ENCODE assay signal across 10 cellular contexts in genomic region chr6:44176935-44177509, GRCh38. TPM values are rescaled to one million over a fixed set of nuclear protein-coding genes. Genes with fewer than 3 reads are reported as not detected.
DNase-seq lines count a peak whose midpoint lies in the region; ATAC-seq and TF ChIP-seq lines count a peak whose summit lies in the region.
"Had no signal": no experiment of that assay in that cellular context is flagged by ENCODE, and none has a peak within 500 bp of the region (broad histone marks: within the 10 kb centered on the region; RNA-seq: fewer than 3 reads in every experiment).

No MANE protein-coding gene starts in this region.

- H3K4me3 ChIP-seq in H7 (ENCODE audit: insufficient read depth, low read depth, low read length) = no peak overlapping the region

- H3K36me3 Mint-ChIP-seq in activated CD4-positive, alpha-beta T cell treated with anti-CD3 and anti-CD28 coated beads, Interleukin-2, amount 10 ng/mL, durations not matched to agents 24 days and 14 days (ENCODE audit: low read depth) = no peaks in the 10 kb centered on the region
- H3K36me3 Mint-ChIP-seq in activated CD4-positive, alpha-beta T cell treated with anti-CD3 and anti-CD28 coated beads, Interleukin-2, amount 10 ng/mL, durations not matched to agents 7 days and 5 days (ENCODE audit: low read depth) = no peaks in the 10 kb centered on the region
- no peaks in the 10 kb centered on the region for H3K36me3 Mint-ChIP-seq in activated B cell treated with CpG ODN at 0.5 μM for 24 hours (ENCODE audit: low read depth)

- DNase-seq in activated CD4-positive, alpha-beta T cell treated with anti-CD3 and anti-CD28 coated beads, Interleukin-2, amount 10 ng/mL, durations not matched to agents 24 days and 14 days = no peak
- no peak for DNase-seq in activated CD4-positive, alpha-beta T cell treated with anti-CD3 and anti-CD28 coated beads, Interleukin-2, amount 10 ng/mL, durations not matched to agents 7 days and 5 days
- DNase-seq in H7 = peak; percentile 36
- DNase-seq in activated B cell treated with CpG ODN at 0.5 μM for 24 hours = peak; percentile 29
- peak; percentile 3 to 4 for DNase-seq in stimulated activated CD8-positive, alpha-beta memory T cell treated with anti-CD3 and anti-CD28 coated beads, Interleukin-2, amount 100 ng/mL, for 1 hour (ENCODE audit: low read depth in 2 of 2)
- DNase-seq in G401 (ENCODE audit: low spot score) = no peak
- no peak for DNase-seq in omental fat pad (ENCODE audit: low spot score)
- DNase-seq: PC-3; stimulated activated CD4-positive, alpha-beta T cell treated with anti-CD3 and anti-CD28 coated beads, Interleukin-4, amount 100 ng/mL, for 1 hour had no signal

- H3K27me3 Mint-ChIP-seq in activated CD4-positive, alpha-beta T cell treated with anti-CD3 and anti-CD28 coated beads, Interleukin-2, amount 10 ng/mL, durations not matched to agents 24 days and 14 days = peaks cover 10% of the 10 kb centered on the region
- H3K27me3 Mint-ChIP-seq in activated CD4-positive, alpha-beta T cell treated with anti-CD3 and anti-CD28 coated beads, Interleukin-2, amount 10 ng/mL, durations not matched to agents 7 days and 5 days = no peaks in the 10 kb centered on the region
- peaks cover 3% of the 10 kb centered on the region for H3K27me3 Mint-ChIP-seq in activated B cell treated with CpG ODN at 0.5 μM for 24 hours

- no peaks in the 10 kb centered on the region for H3K27me3 ChIP-seq in H7 (ENCODE audit: control insufficient read depth, insufficient read depth, low read length)

- ATAC-seq in activated B cell treated with CpG ODN at 0.5 μM for 24 hours (ENCODE audit: low read depth) (peak; percentile 79), HG02763 (IDR thresholded peaks at IDR 0.05; ENCODE audit: unreplicated experiment) (no peak), omental fat pad (ENCODE audit: low FRiP score) (no peak)

- in situ Hi-C loops in G401 (cut with HindIII; ENCODE audit: low sequenced_read_pairs) = no loop called here

- H3K9me3 Mint-ChIP-seq in activated CD4-positive, alpha-beta T cell treated with anti-CD3 and anti-CD28 coated beads, Interleukin-2, amount 10 ng/mL, durations not matched to agents 24 days and 14 days = no peaks in the 10 kb centered on the region
- no peaks in the 10 kb centered on the region for H3K9me3 Mint-ChIP-seq in activated CD4-positive, alpha-beta T cell treated with anti-CD3 and anti-CD28 coated beads, Interleukin-2, amount 10 ng/mL, durations not matched to agents 7 days and 5 days
- H3K9me3 Mint-ChIP-seq in activated B cell treated with CpG ODN at 0.5 μM for 24 hours = no peaks in the 10 kb centered on the region

- H3K4me3 Mint-ChIP-seq in activated CD4-positive, alpha-beta T cell treated with anti-CD3 and anti-CD28 coated beads, Interleukin-2, amount 10 ng/mL, durations not matched to agents 24 days and 14 days = peak overlapping the region; percentile 14
- H3K4me3 Mint-ChIP-seq in activated CD4-positive, alpha-beta T cell treated with anti-CD3 and anti-CD28 coated beads, Interleukin-2, amount 10 ng/mL, durations not matched to agents 7 days and 5 days = no peak overlapping the region
- peak overlapping the region; percentile 38 for H3K4me3 Mint-ChIP-seq in activated B cell treated with CpG ODN at 0.5 μM for 24 hours

- no peak overlapping the region for H3K27ac Mint-ChIP-seq in activated CD4-positive, alpha-beta T cell treated with anti-CD3 and anti-CD28 coated beads, Interleukin-2, amount 10 ng/mL, durations not matched to agents 24 days and 14 days
- no peak overlapping the region for H3K27ac Mint-ChIP-seq in activated CD4-positive, alpha-beta T cell treated with anti-CD3 and anti-CD28 coated beads, Interleukin-2, amount 10 ng/mL, durations not matched to agents 7 days and 5 days
- H3K27ac Mint-ChIP-seq in activated B cell treated with CpG ODN at 0.5 μM for 24 hours = peak overlapping the region; percentile 2

- intact Hi-C loops in activated CD4-positive, alpha-beta T cell treated with anti-CD3 and anti-CD28 coated beads, Interleukin-2, amount 10 ng/mL, durations not matched to agents 24 days and 14 days (cut with micrococcal nuclease) = no loop called here
- intact Hi-C loops in activated B cell treated with CpG ODN at 0.5 μM for 24 hours (cut with micrococcal nuclease) = no loop called here

- POLR2A ChIA-PET in activated CD4-positive, alpha-beta T cell treated with anti-CD3 and anti-CD28 coated beads, Interleukin-2, amount 10 ng/mL, durations not matched to agents 7 days and 5 days (lab: Charles Lee) = interaction anchor here (0.6 kb wide), 2 partner anchors 163 to 289 kb away, joined by 3 to 4 read pairs; no protein-coding TSS in a partner anchor
- POLR2A ChIA-PET in activated B cell treated with CpG ODN at 0.5 μM for 24 hours (lab: Charles Lee) = interaction anchor here (0.6 to 3.0 kb wide), 2 partner anchors 70 to 125 kb away, joined by 3 to 15 read pairs; partner anchors contain the start of gene HSP90AB1

- TF ChIP-seq CTCF in activated B cell treated with CpG ODN at 0.5 μM for 24 hours (IDR thresholded peaks at IDR 0.05) (no peak), omental fat pad (IDR thresholded peaks at IDR 0.05) (no peak)

- no peaks in the 10 kb centered on the region for H3K36me3 ChIP-seq in H7 (replicated peaks; ENCODE audit: control insufficient read depth, insufficient read depth, low read length)

- H3K4me1 Mint-ChIP-seq in activated CD4-positive, alpha-beta T cell treated with anti-CD3 and anti-CD28 coated beads, Interleukin-2, amount 10 ng/mL, durations not matched to agents 24 days and 14 days = peaks cover 15% of the 10 kb centered on the region
- H3K4me1 Mint-ChIP-seq in activated CD4-positive, alpha-beta T cell treated with anti-CD3 and anti-CD28 coated beads, Interleukin-2, amount 10 ng/mL, durations not matched to agents 7 days and 5 days = peaks cover 18% of the 10 kb centered on the region
- peaks cover 14% of the 10 kb centered on the region for H3K4me1 Mint-ChIP-seq in activated B cell treated with CpG ODN at 0.5 μM for 24 hours

- CTCF ChIA-PET in activated CD4-positive, alpha-beta T cell treated with anti-CD3 and anti-CD28 coated beads, Interleukin-2, amount 10 ng/mL, durations not matched to agents 7 days and 5 days (lab: Charles Lee) = interaction anchor here (0.9 to 1.2 kb wide), 2 partner anchors 14 to 34 kb away, joined by 3 read pairs; no protein-coding TSS in a partner anchor
- CTCF ChIA-PET in activated B cell treated with CpG ODN at 0.5 μM for 24 hours (lab: Charles Lee) = no interaction called here

RNA-seq across cellular contexts. Expression of gene CAPN11, which starts 18.4 kb away (rescaled TPM):
- 0.28 TPM in 1 of 2 replicates, not detected in the other for total RNA-seq in activated CD4-positive, alpha-beta T cell treated with anti-CD3 and anti-CD28 coated beads, Interleukin-2, amount 10 ng/mL, durations not matched to agents 24 days and 14 days
- 1 to 10 TPM; 2.5 to 3.0 TPM for total RNA-seq in activated CD4-positive, alpha-beta T cell treated with anti-CD3 and anti-CD28 coated beads, Interleukin-2, amount 10 ng/mL, durations not matched to agents 7 days and 5 days
- 1.0 and 2.0 TPM in 2 replicates for total RNA-seq in H7 (2014; rRNA removed; shearing (Covaris generic))
- not detected in 2 replicates for total RNA-seq in activated B cell treated with CpG ODN at 0.5 μM for 24 hours
- total RNA-seq in G401 (2014; rRNA removed; shearing (Covaris generic)) = not detected in 2 replicates
- 1 to 10 TPM in 3 of 4 donors, under 1 TPM in 1; 0.09 to 8.4 (median 3.3) TPM for total RNA-seq in omental fat pad
- total RNA-seq: PC-3 had no signal

RNA-seq across cellular contexts. Expression of gene MYMX, which starts 39.7 kb away (rescaled TPM):
- not detected in 2 replicates for total RNA-seq in activated CD4-positive, alpha-beta T cell treated with anti-CD3 and anti-CD28 coated beads, Interleukin-2, amount 10 ng/mL, durations not matched to agents 24 days and 14 days
- not detected for total RNA-seq in activated CD4-positive, alpha-beta T cell treated with anti-CD3 and anti-CD28 coated beads, Interleukin-2, amount 10 ng/mL, durations not matched to agents 7 days and 5 days
- 5.2 and 6.0 TPM in 2 replicates for total RNA-seq in H7 (2014; rRNA removed; shearing (Covaris generic))
- not detected in 2 replicates for total RNA-seq in activated B cell treated with CpG ODN at 0.5 μM for 24 hours
- total RNA-seq in G401 (2014; rRNA removed; shearing (Covaris generic)) = 0.43 and 8.3 TPM in 2 replicates
- total RNA-seq in omental fat pad = 10 to 100 TPM in 1 of 4 donors, 1 to 10 TPM in 2, not detected in 1; 1.9 to 15.8 (median 2.4) TPM
- total RNA-seq: PC-3 had no signal

RNA-seq across cellular contexts. Expression of gene SLC29A1, which starts 46.4 kb away (rescaled TPM):
- total RNA-seq in activated CD4-positive, alpha-beta T cell treated with anti-CD3 and anti-CD28 coated beads, Interleukin-2, amount 10 ng/mL, durations not matched to agents 24 days and 14 days = 139 and 144 TPM in 2 replicates
- 10 to 100 TPM; 38.5 to 46.9 TPM for total RNA-seq in activated CD4-positive, alpha-beta T cell treated with anti-CD3 and anti-CD28 coated beads, Interleukin-2, amount 10 ng/mL, durations not matched to agents 7 days and 5 days
- total RNA-seq in H7 (2014; rRNA removed; shearing (Covaris generic)) = 68.6 and 71.9 TPM in 2 replicates
- total RNA-seq in activated B cell treated with CpG ODN at 0.5 μM for 24 hours = 15.0 and 17.3 TPM in 2 replicates
- total RNA-seq in G401 (2014; rRNA removed; shearing (Covaris generic)) = 40.1 and 46.1 TPM in 2 replicates
- 100 to 1,000 TPM in 1 of 4 donors, 10 to 100 TPM in 3; 61.7 to 317 (median 87.0) TPM for total RNA-seq in omental fat pad

RNA-seq across cellular contexts. Expression of gene TMEM63B, which starts 49.7 kb away (rescaled TPM):
- 17.8 and 19.7 TPM in 2 replicates for total RNA-seq in activated CD4-positive, alpha-beta T cell treated with anti-CD3 and anti-CD28 coated beads, Interleukin-2, amount 10 ng/mL, durations not matched to agents 24 days and 14 days
- 10 to 100 TPM; 14.5 to 15.3 TPM for total RNA-seq in activated CD4-positive, alpha-beta T cell treated with anti-CD3 and anti-CD28 coated beads, Interleukin-2, amount 10 ng/mL, durations not matched to agents 7 days and 5 days
- 24.9 and 36.2 TPM in 2 replicates for total RNA-seq in H7 (2014; rRNA removed; shearing (Covaris generic))
- 12.3 and 13.9 TPM in 2 replicates for total RNA-seq in activated B cell treated with CpG ODN at 0.5 μM for 24 hours
- total RNA-seq in G401 (2014; rRNA removed; shearing (Covaris generic)) = 7.3 and 10.0 TPM in 2 replicates
- 10 to 100 TPM; 17.0 to 23.4 (median 20.6) TPM for total RNA-seq in omental fat pad

RNA-seq across cellular contexts. Expression of gene MRPL14, which starts 49.8 kb away (rescaled TPM):
- total RNA-seq in activated CD4-positive, alpha-beta T cell treated with anti-CD3 and anti-CD28 coated beads, Interleukin-2, amount 10 ng/mL, durations not matched to agents 24 days and 14 days = 65.6 and 67.5 TPM in 2 replicates
- total RNA-seq in activated CD4-positive, alpha-beta T cell treated with anti-CD3 and anti-CD28 coated beads, Interleukin-2, amount 10 ng/mL, durations not matched to agents 7 days and 5 days = 10 to 100 TPM; 37.6 to 47.2 TPM
- 91.0 and 92.0 TPM in 2 replicates for total RNA-seq in H7 (2014; rRNA removed; shearing (Covaris generic))
- total RNA-seq in activated B cell treated with CpG ODN at 0.5 μM for 24 hours (40.5 and 45.5 TPM in 2 replicates), omental fat pad (10 to 100 TPM; 29.2 to 36.3 (median 35.5) TPM)
- total RNA-seq in G401 (2014; rRNA removed; shearing (Covaris generic)) = 76.4 and 82.1 TPM in 2 replicates

Comparison
In these comparisons a context has a peak if more than half of its experiments do, and no peak if none do; other contexts are left out.
1. DNase-seq: peak in H7 (single experiment), activated B cell treated with CpG ODN at 0.5 μM for 24 hours (single experiment) and stimulated activated CD8-positive, alpha-beta memory T cell treated with anti-CD3 and anti-CD28 coated beads, Interleukin-2, amount 100 ng/mL, for 1 hour (2 of 2); none in activated CD4-positive, alpha-beta T cell treated with anti-CD3 and anti-CD28 coated beads, Interleukin-2, amount 10 ng/mL, durations not matched to agents 24 days and 14 days (single experiment), activated CD4-positive, alpha-beta T cell treated with anti-CD3 and anti-CD28 coated beads, Interleukin-2, amount 10 ng/mL, durations not matched to agents 7 days and 5 days (single experiment), G401 (single experiment) and omental fat pad (single experiment).